Comparison of ENCODE assay signal across 7 cellular contexts in the genomic region with DNA sequence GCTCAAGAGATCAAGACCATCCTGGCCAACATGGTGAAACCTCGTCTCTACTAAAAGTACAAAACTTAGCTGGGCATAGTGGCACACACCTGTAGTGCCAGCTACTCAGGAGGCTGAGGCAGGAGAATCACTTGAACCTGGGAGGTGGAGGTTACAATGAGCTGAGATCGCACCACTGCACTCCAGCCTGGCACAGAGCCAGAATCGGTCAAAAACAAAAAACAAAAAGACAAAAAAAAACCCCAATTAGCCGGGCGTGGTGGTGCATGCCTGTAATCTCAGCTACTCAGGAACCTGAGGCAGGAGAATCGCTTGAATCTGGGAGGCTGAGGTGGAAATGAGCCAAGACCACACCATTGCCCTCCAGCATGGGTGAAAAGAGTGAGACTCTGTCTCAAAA.
DNase-seq lines count a peak whose midpoint lies in the region; ATAC-seq and TF ChIP-seq lines count a peak whose summit lies in the region.
"Not testable (repeated sequence)": the region's sequence is repeated elsewhere in the genome, so short reads cannot be mapped to it uniquely, and the experiment has no call there.

No MANE protein-coding gene starts in this region.

- H3K36me3 ChIP-seq in ascending aorta; psoas muscle (ENCODE audit: insufficient read depth in 1 of 2, low read depth in 1 of 2): not testable (repeated sequence)

- ATAC-seq in psoas muscle: not testable (repeated sequence)

- 79 to 84% (median 84%) methylated on average over 6 of the region's 6 CpGs for WGBS in psoas muscle, 3 donors

- not testable (repeated sequence) for H3K27me3 ChIP-seq in ascending aorta; psoas muscle (ENCODE audit: insufficient read depth in 3 of 3, low read length in 2 of 3)

- DNase-seq in DMS79 (lab: John Stamatoyannopoulos, UW) (peak; percentile 14), NCI-H1105 (lab: John Stamatoyannopoulos, UW) (peak; percentile 54), NCI-H2029 (lab: John Stamatoyannopoulos, UW) (peak; percentile 30), NCI-H2171 (lab: John Stamatoyannopoulos, UW) (peak; percentile 57), NCI-H69 (lab: John Stamatoyannopoulos, UW) (peak; percentile 38)
- not testable (repeated sequence) for DNase-seq in ascending aorta (ENCODE audit: low spot score in 2 of 2); psoas muscle

- not testable (repeated sequence) for TF ChIP-seq CTCF in ascending aorta (IDR thresholded peaks at IDR 0.05); psoas muscle (IDR thresholded peaks at IDR 0.05)

- H3K4me1 ChIP-seq in ascending aorta, psoas muscle: not testable (repeated sequence)

- intact Hi-C loops in ascending aorta (cut with DNase I); psoas muscle (cut with DNase I): not testable (repeated sequence)

- not testable (repeated sequence) for H3K4me3 ChIP-seq in ascending aorta, psoas muscle

- H3K27ac ChIP-seq in ascending aorta (peak overlapping the region; percentile 34 to 68), psoas muscle (peak overlapping the region; percentile 78)

- not testable (repeated sequence) for H3K9me3 ChIP-seq in ascending aorta, psoas muscle
